23 cellular contexts compared by ENCODE assay signal in genomic region chr5:7837401-7837800, GRCh38. TPM values are rescaled to one million over a fixed set of nuclear protein-coding genes. Genes with fewer than 3 reads are reported as not detected.
DNase-seq lines count a peak whose midpoint lies in the region; ATAC-seq and TF ChIP-seq lines count a peak whose summit lies in the region.
"Had no signal": no experiment of that assay in that cellular context is flagged by ENCODE, and none has a peak within 500 bp of the region (broad histone marks: within the 10 kb centered on the region; RNA-seq: fewer than 3 reads in every experiment).

No MANE protein-coding gene starts in this region.

- H3K27me3 ChIP-seq in body of pancreas, result no peaks in the 10 kb centered on the region
- no peaks in the 10 kb centered on the region for H3K27me3 ChIP-seq in parathyroid adenoma (ENCODE audit: control insufficient read depth, insufficient read depth, low read length)
- H3K27me3 ChIP-seq in suprapubic skin, result peaks cover under 1% of the 10 kb centered on the region
- H3K27me3 ChIP-seq in dorsolateral prefrontal cortex, result no peaks in the 10 kb centered on the region
- H3K27me3 ChIP-seq in left lung, result no peaks in the 10 kb centered on the region
- H3K27me3 ChIP-seq: BLaER1 treated with 17β-estradiol and CSF1 and Interleukin-3, amounts not matched to agents 10 nM and 100 nM had no signal

- H3K4me1 ChIP-seq in body of pancreas, result no peaks in the 10 kb centered on the region
- H3K4me1 ChIP-seq in parathyroid adenoma, result peaks cover 11% of the 10 kb centered on the region
- H3K4me1 ChIP-seq in suprapubic skin, result no peaks in the 10 kb centered on the region
- no peaks in the 10 kb centered on the region for H3K4me1 ChIP-seq in left lung

- 30 to 48% methylated on average over 3 of the region's 3 CpGs for WGBS in body of pancreas, 2 donors
- WGBS in suprapubic skin, result 72% methylated on average over 3 of the region's 3 CpGs

- ATAC-seq in body of pancreas, result peak; percentile 52
- no peak for ATAC-seq in left lung
- ATAC-seq: HCT116, Panc1 had no signal

- no peak for TF ChIP-seq POLR2A in body of pancreas (IDR thresholded peaks at IDR 0.05)
- no peak for TF ChIP-seq POLR2A in suprapubic skin (IDR thresholded peaks at IDR 0.05)

- no peak overlapping the region for H3K27ac ChIP-seq in body of pancreas
- H3K27ac ChIP-seq in parathyroid adenoma, result peak overlapping the region; percentile 70
- H3K27ac ChIP-seq in suprapubic skin, result no peak overlapping the region
- H3K27ac ChIP-seq in dorsolateral prefrontal cortex, result no peak overlapping the region
- no peak overlapping the region for H3K27ac ChIP-seq in left lung
- H3K27ac ChIP-seq: BLaER1 treated with 17β-estradiol and CSF1 and Interleukin-3, amounts not matched to agents 10 nM and 100 nM; HL-60; KMS-11; SK-N-MC had no signal

- H3K9me3 ChIP-seq in body of pancreas (no peaks in the 10 kb centered on the region), parathyroid adenoma (ENCODE audit: control insufficient read depth, low read length) (no peaks in the 10 kb centered on the region), suprapubic skin (no peaks in the 10 kb centered on the region), left lung (no peaks in the 10 kb centered on the region)

- peak overlapping the region; percentile 52 for H3K4me2 ChIP-seq in parathyroid adenoma (ENCODE audit: low read length)
- H3K4me2 ChIP-seq: BLaER1 treated with 17β-estradiol and CSF1 and Interleukin-3, amounts not matched to agents 10 nM and 100 nM; KMS-11 had no signal

- peak overlapping the region; percentile 54 for H2AFZ ChIP-seq in parathyroid adenoma

- no peak overlapping the region for H3K9ac ChIP-seq in parathyroid adenoma
- H3K9ac ChIP-seq: BLaER1 treated with 17β-estradiol and CSF1 and Interleukin-3, amounts not matched to agents 10 nM and 100 nM; KMS-11 had no signal

- intact Hi-C loops in body of pancreas (cut with DNase I) (no loop called here), dorsolateral prefrontal cortex (cut with DNase I) (no loop called here), left lung (cut with DNase I) (no loop called here)

- H3K4me3 ChIP-seq in body of pancreas, result no peak overlapping the region
- H3K4me3 ChIP-seq in parathyroid adenoma (ENCODE audit: low read depth, low read length), result peak overlapping the region; percentile 17
- no peak overlapping the region for H3K4me3 ChIP-seq in suprapubic skin
- H3K4me3 ChIP-seq in dorsolateral prefrontal cortex, result no peak overlapping the region
- no peak overlapping the region for H3K4me3 ChIP-seq in left lung
- H3K4me3 ChIP-seq: BLaER1 treated with 17β-estradiol and CSF1 and Interleukin-3, amounts not matched to agents 10 nM and 100 nM; SK-N-MC had no signal

- H3K36me3 ChIP-seq in body of pancreas (replicated peaks in 1 of 2; ENCODE audit: insufficient read depth in 1 of 2, low read depth in 2 of 2) (no peaks in the 10 kb centered on the region), parathyroid adenoma (ENCODE audit: control insufficient read depth, insufficient read depth, low read length) (no peaks in the 10 kb centered on the region), suprapubic skin (no peaks in the 10 kb centered on the region), left lung (no peaks in the 10 kb centered on the region)
- H3K36me3 ChIP-seq: BLaER1 treated with 17β-estradiol and CSF1 and Interleukin-3, amounts not matched to agents 10 nM and 100 nM had no signal

- TF ChIP-seq CTCF in body of pancreas (IDR thresholded peaks at IDR 0.05) (no peak), parathyroid adenoma (IDR thresholded peaks at IDR 0.05) (no peak), suprapubic skin (IDR thresholded peaks at IDR 0.05) (no peak), dorsolateral prefrontal cortex (IDR thresholded peaks at IDR 0.05 in 54 of 56, conservative IDR thresholded peaks at IDR 0.05 in 2 of 56; ENCODE audit: low read depth in 1 of 56, partially characterized antibody in 56 of 56) (no peak), left lung (IDR thresholded peaks at IDR 0.05) (no peak)

- no peaks in the 10 kb centered on the region for H3K79me2 ChIP-seq in parathyroid adenoma

- in situ Hi-C loops in Caki2 (cut with HindIII; ENCODE audit: low pct_unique_long_range_greater_than_20kb, low sequenced_read_pairs), result no loop called here

- TF ChIP-seq EP300 in suprapubic skin (IDR thresholded peaks at IDR 0.05), result no peak

- DNase-seq in Caki2 (ENCODE audit: low read depth) (peak; percentile 96), body of pancreas (no peak), kidney glomerular epithelial cell (lab: John Stamatoyannopoulos, UW) (peak; percentile 95), suprapubic skin (ENCODE audit: low spot score in 2 of 2) (no peak), dorsolateral prefrontal cortex (no peak), left lung (no peak)
- DNase-seq: AML-193; CD4-positive, alpha-beta memory T cell; COR-L47; MM.1S; NCI-H2029; NCI-H446; NCI-H524 treated with DMSO at 0.1 percent for 48 hours; SHP77 treated with DMSO at 0.1 percent for 48 hours had no signal

RNA-seq across cellular contexts. Expression of gene CFAP90, which starts 13.5 kb away (rescaled TPM):
- 0.41 and 5.1 TPM in 2 replicates for total RNA-seq in Caki2 (2014; rRNA removed; shearing (Covaris generic); ENCODE audit: low replicate concordance)
- total RNA-seq in body of pancreas (10 to 100 TPM in 1 of 2 donors, under 1 TPM in 1; 0.52 to 10.2 TPM), suprapubic skin (1 to 10 TPM in 1 of 4 donors, not detected in 3; 1.4 TPM), dorsolateral prefrontal cortex (10 to 100 TPM in 10 of 120 experiments, 1 to 10 TPM in 110; 2.5 to 20.4 (median 6.8) TPM), left lung (1 to 10 TPM in 1 of 2 donors, under 1 TPM in 1; 0.82 to 4.6 TPM)
- total RNA-seq: CD4-positive, alpha-beta memory T cell; H4; OCI-LY7 had no signal

RNA-seq across cellular contexts. Expression of gene FASTKD3, which starts 31.4 kb away (rescaled TPM):
- total RNA-seq in Caki2 (2014; rRNA removed; shearing (Covaris generic); ENCODE audit: low replicate concordance), result 5.1 and 10.2 TPM in 2 replicates
- total RNA-seq in body of pancreas (1 to 10 TPM; 1.3 to 9.1 TPM), suprapubic skin (10 to 100 TPM in 2 of 4 donors, 1 to 10 TPM in 2; 7.6 to 13.7 (median 10.1) TPM), dorsolateral prefrontal cortex (10 to 100 TPM in 65 of 120 experiments, 1 to 10 TPM in 55; 4.4 to 16.7 (median 10.2) TPM), left lung (1 to 10 TPM; 8.4 to 9.3 TPM)

RNA-seq across cellular contexts. Expression of gene MTRR, which starts 31.5 kb away (rescaled TPM):
- total RNA-seq in Caki2 (2014; rRNA removed; shearing (Covaris generic); ENCODE audit: low replicate concordance), result 22.8 and 32.3 TPM in 2 replicates
- total RNA-seq in body of pancreas (10 to 100 TPM; 15.8 to 23.9 TPM), suprapubic skin (10 to 100 TPM; 33.5 to 51.2 (median 38.4) TPM), dorsolateral prefrontal cortex (100 to 1,000 TPM in 1 of 120 experiments, 10 to 100 TPM in 119; 42.8 to 132 (median 64.0) TPM), left lung (10 to 100 TPM; 75.2 to 78.2 TPM)

Comparison
In these comparisons a context has a peak if more than half of its experiments do, and no peak if none do; other contexts are left out.
1. DNase-seq: peak in Caki2 (single experiment) and kidney glomerular epithelial cell (single experiment); none in body of pancreas (0 of 4), suprapubic skin (0 of 2), dorsolateral prefrontal cortex (0 of 10) and left lung (0 of 2).